ENCODE assay signal across 13 cellular contexts in genomic region chr1:91583326-91583755, GRCh38.
DNase-seq lines count a peak whose midpoint lies in the region; ATAC-seq, FAIRE-seq and TF ChIP-seq lines count a peak whose summit lies in the region.
"Had no signal": no experiment of that assay in that cellular context is flagged by ENCODE, and none has a peak within 500 bp of the region (broad histone marks: within the 10 kb centered on the region; RNA-seq: fewer than 3 reads in every experiment).

No MANE protein-coding gene starts in this region.

- H3K23ac ChIP-seq in mesendoderm (ENCODE audit: low read length) = no peak overlapping the region

- ATAC-seq in GM18505 (IDR thresholded peaks at IDR 0.05; ENCODE audit: unreplicated experiment) = no peak
- ATAC-seq: natural killer cell had no signal

- peak; percentile 35 for DNase-seq in DMS153 treated with DMSO at 0.1 percent for 48 hours (lab: John Stamatoyannopoulos, UW; ENCODE audit: unreplicated experiment)
- DNase-seq in NCI-H1105 treated with DMSO at 0.1 percent for 48 hours (lab: John Stamatoyannopoulos, UW) = peak; percentile 66
- peak; percentile 31 for DNase-seq in brain pericyte (ENCODE audit: low read depth, low spot score)
- no peak for DNase-seq in HTR-8/SVneo (ENCODE audit: insufficient read length, low spot score)
- no peak for DNase-seq in iPS-NIHi11 (ENCODE audit: low spot score)
- no peak for DNase-seq in mesendoderm
- DNase-seq: activated CD4-positive, alpha-beta memory T cell treated with anti-CD3 and anti-CD28 coated beads for 36 hours; adrenal gland; GDM1; natural killer cell; SIG-M5 had no signal

- no peak for TF ChIP-seq RAD21 in neural cell (conservative IDR thresholded peaks at IDR 0.05)

- H2AK5ac ChIP-seq in mesendoderm (ENCODE audit: low read length) = no peak overlapping the region

- no peaks in the 10 kb centered on the region for H3K9me3 ChIP-seq in neural cell (ENCODE audit: low read length)
- H3K9me3 ChIP-seq: adrenal gland had no signal

- no peaks in the 10 kb centered on the region for H3F3A ChIP-seq in neural cell (ENCODE audit: insufficient read depth, low read length, poor library complexity, severe bottlenecking)

- no peak overlapping the region for H4K5ac ChIP-seq in mesendoderm (ENCODE audit: low read length)

- no peak for TF ChIP-seq CTCF in neural cell (IDR thresholded peaks at IDR 0.05; ENCODE audit: poor library complexity, severe bottlenecking)

- no peak overlapping the region for H3K4me3 ChIP-seq in neural cell (ENCODE audit: low read length)
- no peak overlapping the region for H3K4me3 ChIP-seq in mesendoderm (ENCODE audit: low read length)
- H3K4me3 ChIP-seq: adrenal gland had no signal

- H3K79me2 ChIP-seq in neural cell (replicated peaks; ENCODE audit: insufficient read depth, low read length) (no peaks in the 10 kb centered on the region), mesendoderm (ENCODE audit: control insufficient read depth, insufficient read depth, low read length) (no peaks in the 10 kb centered on the region)

- H3K4ac ChIP-seq in mesendoderm (ENCODE audit: low read depth, low read length) = no peak overlapping the region

- H3K79me1 ChIP-seq in mesendoderm (ENCODE audit: low read length) = no peaks in the 10 kb centered on the region

- H2BK120ac ChIP-seq in mesendoderm (ENCODE audit: low read depth, low read length) = no peak overlapping the region

- no peak for FAIRE-seq in HTR-8/SVneo (lab: Jason Lieb, UNC)

- H3K18ac ChIP-seq in mesendoderm (ENCODE audit: low read length) = no peak overlapping the region

- H3K9me2 ChIP-seq in neural cell (ENCODE audit: insufficient read depth, low read length) = no peaks in the 10 kb centered on the region

- no peak overlapping the region for H2BK5ac ChIP-seq in mesendoderm (ENCODE audit: low read length)

- no peak overlapping the region for H2AFZ ChIP-seq in neural cell (ENCODE audit: low read depth, low read length)

- WGBS in mesendoderm (ENCODE audit: extremely low coverage, insufficient coverage, low lambda C conversion rate) = no CpG with 5 or more reads among the region's 7 CpGs

- H3K56ac ChIP-seq in mesendoderm (ENCODE audit: low read length) = no peak overlapping the region

- H3K36me3 ChIP-seq in neural cell (ENCODE audit: insufficient read depth, low read length) = no peaks in the 10 kb centered on the region
- no peaks in the 10 kb centered on the region for H3K36me3 ChIP-seq in mesendoderm (ENCODE audit: control insufficient read depth, insufficient read depth, low read length)
- H3K36me3 ChIP-seq: adrenal gland had no signal

- TF ChIP-seq EP300 in neural cell (conservative IDR thresholded peaks at IDR 0.05; ENCODE audit: poor library complexity, severe bottlenecking) = no peak

- H3K9ac ChIP-seq in neural cell (ENCODE audit: low read length) (no peak overlapping the region), mesendoderm (ENCODE audit: low read length) (no peak overlapping the region)

- no peak overlapping the region for H4K8ac ChIP-seq in mesendoderm (ENCODE audit: low read depth, low read length)

- H3K4me2 ChIP-seq in neural cell (ENCODE audit: low read length) (no peak overlapping the region), mesendoderm (ENCODE audit: low read length) (no peak overlapping the region)

- H2BK15ac ChIP-seq in mesendoderm (replicated peaks; ENCODE audit: low read depth) = no peak overlapping the region

- no peak overlapping the region for H3K27ac ChIP-seq in neural cell (ENCODE audit: low read length)
- H3K27ac ChIP-seq in mesendoderm (ENCODE audit: low read depth, low read length) = no peak overlapping the region
- H3K27ac ChIP-seq: adrenal gland had no signal

- no peaks in the 10 kb centered on the region for H3K4me1 ChIP-seq in mesendoderm (ENCODE audit: control insufficient read depth, low read depth, low read length)

- no peaks in the 10 kb centered on the region for H4K20me1 ChIP-seq in neural cell (ENCODE audit: insufficient read depth)

- H3K27me3 ChIP-seq in neural cell (ENCODE audit: insufficient read depth, low read depth, low read length) (no peaks in the 10 kb centered on the region), mesendoderm (ENCODE audit: insufficient read depth, low read length, poor library complexity) (no peaks in the 10 kb centered on the region)
- H3K27me3 ChIP-seq: adrenal gland had no signal

- TF ChIP-seq POLR2A in GM18505 (IDR thresholded peaks at IDR 0.05; ENCODE audit: borderline replicate concordance, extremely low read depth, insufficient read depth, insufficient read length) = no peak

TF ChIP-seq in neural cell, 6 proteins besides CTCF, POLR2A, EP300 and RAD21:
- TF ChIP-seq TAF1 (IDR thresholded peaks at IDR 0.05; ENCODE audit: low read depth) = no peak
- no peak for TF ChIP-seq MXI1 (conservative IDR thresholded peaks at IDR 0.05; ENCODE audit: poor library complexity, severe bottlenecking)
- no peak for TF ChIP-seq EZH2 (IDR thresholded peaks at IDR 0.05; ENCODE audit: borderline replicate concordance, insufficient read depth, low read length, poor library complexity, severe bottlenecking)
- no peak for TF ChIP-seq SMC3 (conservative IDR thresholded peaks at IDR 0.05; ENCODE audit: poor library complexity)
- TF ChIP-seq, protein P1, sequence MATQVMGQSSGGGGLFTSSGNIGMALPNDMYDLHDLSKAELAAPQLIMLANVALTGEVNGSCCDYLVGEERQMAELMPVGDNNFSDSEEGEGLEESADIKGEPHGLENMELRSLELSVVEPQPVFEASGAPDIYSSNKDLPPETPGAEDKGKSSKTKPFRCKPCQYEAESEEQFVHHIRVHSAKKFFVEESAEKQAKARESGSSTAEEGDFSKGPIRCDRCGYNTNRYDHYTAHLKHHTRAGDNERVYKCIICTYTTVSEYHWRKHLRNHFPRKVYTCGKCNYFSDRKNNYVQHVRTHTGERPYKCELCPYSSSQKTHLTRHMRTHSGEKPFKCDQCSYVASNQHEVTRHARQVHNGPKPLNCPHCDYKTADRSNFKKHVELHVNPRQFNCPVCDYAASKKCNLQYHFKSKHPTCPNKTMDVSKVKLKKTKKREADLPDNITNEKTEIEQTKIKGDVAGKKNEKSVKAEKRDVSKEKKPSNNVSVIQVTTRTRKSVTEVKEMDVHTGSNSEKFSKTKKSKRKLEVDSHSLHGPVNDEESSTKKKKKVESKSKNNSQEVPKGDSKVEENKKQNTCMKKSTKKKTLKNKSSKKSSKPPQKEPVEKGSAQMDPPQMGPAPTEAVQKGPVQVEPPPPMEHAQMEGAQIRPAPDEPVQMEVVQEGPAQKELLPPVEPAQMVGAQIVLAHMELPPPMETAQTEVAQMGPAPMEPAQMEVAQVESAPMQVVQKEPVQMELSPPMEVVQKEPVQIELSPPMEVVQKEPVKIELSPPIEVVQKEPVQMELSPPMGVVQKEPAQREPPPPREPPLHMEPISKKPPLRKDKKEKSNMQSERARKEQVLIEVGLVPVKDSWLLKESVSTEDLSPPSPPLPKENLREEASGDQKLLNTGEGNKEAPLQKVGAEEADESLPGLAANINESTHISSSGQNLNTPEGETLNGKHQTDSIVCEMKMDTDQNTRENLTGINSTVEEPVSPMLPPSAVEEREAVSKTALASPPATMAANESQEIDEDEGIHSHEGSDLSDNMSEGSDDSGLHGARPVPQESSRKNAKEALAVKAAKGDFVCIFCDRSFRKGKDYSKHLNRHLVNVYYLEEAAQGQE (IDR thresholded peaks at IDR 0.05; ENCODE audit: borderline replicate concordance) = no peak
- peak; percentile 17 for TF ChIP-seq POLR2AphosphoS5 (IDR thresholded peaks at IDR 0.05)

Comparison
In these comparisons a context has a peak if more than half of its experiments do, and no peak if none do; other contexts are left out.
1. DNase-seq: peak in DMS153 treated with DMSO at 0.1 percent for 48 hours (single experiment), NCI-H1105 treated with DMSO at 0.1 percent for 48 hours (single experiment) and brain pericyte (single experiment); none in HTR-8/SVneo (single experiment), iPS-NIHi11 (single experiment) and mesendoderm (single experiment).